Comparison of ENCODE assay signal across 1 cellular context in genomic region chr10:80598084-80598798, GRCh38.
A peak's percentile ranks its signal among the peaks of the same experiment; 100 is the strongest.
TF ChIP-seq lines count a peak whose summit lies in the region.

No MANE protein-coding gene starts in this region.

TF ChIP-seq in GM12878, 131 proteins besides CTCF, POLR2A, EP300 and RAD21 (continued from another document and continues in another):
- TF ChIP-seq, protein P1, sequence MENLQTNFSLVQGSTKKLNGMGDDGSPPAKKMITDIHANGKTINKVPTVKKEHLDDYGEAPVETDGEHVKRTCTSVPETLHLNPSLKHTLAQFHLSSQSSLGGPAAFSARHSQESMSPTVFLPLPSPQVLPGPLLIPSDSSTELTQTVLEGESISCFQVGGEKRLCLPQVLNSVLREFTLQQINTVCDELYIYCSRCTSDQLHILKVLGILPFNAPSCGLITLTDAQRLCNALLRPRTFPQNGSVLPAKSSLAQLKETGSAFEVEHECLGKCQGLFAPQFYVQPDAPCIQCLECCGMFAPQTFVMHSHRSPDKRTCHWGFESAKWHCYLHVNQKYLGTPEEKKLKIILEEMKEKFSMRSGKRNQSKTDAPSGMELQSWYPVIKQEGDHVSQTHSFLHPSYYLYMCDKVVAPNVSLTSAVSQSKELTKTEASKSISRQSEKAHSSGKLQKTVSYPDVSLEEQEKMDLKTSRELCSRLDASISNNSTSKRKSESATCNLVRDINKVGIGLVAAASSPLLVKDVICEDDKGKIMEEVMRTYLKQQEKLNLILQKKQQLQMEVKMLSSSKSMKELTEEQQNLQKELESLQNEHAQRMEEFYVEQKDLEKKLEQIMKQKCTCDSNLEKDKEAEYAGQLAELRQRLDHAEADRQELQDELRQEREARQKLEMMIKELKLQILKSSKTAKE (IDR thresholded peaks at IDR 0.05; ENCODE audit: low read depth, poor library complexity, severe bottlenecking), result peak; percentile 54
- TF ChIP-seq SMC3 (IDR thresholded peaks at IDR 0.05; ENCODE audit: borderline replicate concordance, low read length), result no peak
- TF ChIP-seq FOXM1 (IDR thresholded peaks at IDR 0.05; ENCODE audit: low read depth, low read length), result no peak
- TF ChIP-seq, protein P2, sequence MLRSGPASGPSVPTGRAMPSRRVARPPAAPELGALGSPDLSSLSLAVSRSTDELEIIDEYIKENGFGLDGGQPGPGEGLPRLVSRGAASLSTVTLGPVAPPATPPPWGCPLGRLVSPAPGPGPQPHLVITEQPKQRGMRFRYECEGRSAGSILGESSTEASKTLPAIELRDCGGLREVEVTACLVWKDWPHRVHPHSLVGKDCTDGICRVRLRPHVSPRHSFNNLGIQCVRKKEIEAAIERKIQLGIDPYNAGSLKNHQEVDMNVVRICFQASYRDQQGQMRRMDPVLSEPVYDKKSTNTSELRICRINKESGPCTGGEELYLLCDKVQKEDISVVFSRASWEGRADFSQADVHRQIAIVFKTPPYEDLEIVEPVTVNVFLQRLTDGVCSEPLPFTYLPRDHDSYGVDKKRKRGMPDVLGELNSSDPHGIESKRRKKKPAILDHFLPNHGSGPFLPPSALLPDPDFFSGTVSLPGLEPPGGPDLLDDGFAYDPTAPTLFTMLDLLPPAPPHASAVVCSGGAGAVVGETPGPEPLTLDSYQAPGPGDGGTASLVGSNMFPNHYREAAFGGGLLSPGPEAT (IDR thresholded peaks at IDR 0.05; ENCODE audit: low read depth), result peak; percentile 69
- no peak for TF ChIP-seq HDAC2 (IDR thresholded peaks at IDR 0.05)
- TF ChIP-seq CBFB (IDR thresholded peaks at IDR 0.05; ENCODE audit: low read depth), result peak; percentile 51; the same call in 1 of the 2 replicates
- TF ChIP-seq CUX1 (IDR thresholded peaks at IDR 0.05; ENCODE audit: insufficient replicate concordance, low read depth, low read length), result no peak
- TF ChIP-seq IKZF1 (conservative IDR thresholded peaks at IDR 0.05), result peak; percentile 80
- TF ChIP-seq ZNF207 (IDR thresholded peaks at IDR 0.05; ENCODE audit: borderline replicate concordance), result no peak
- no peak for TF ChIP-seq BRCA1 (IDR thresholded peaks at IDR 0.05; ENCODE audit: low read depth, low read length)
- no peak for TF ChIP-seq HDGF (IDR thresholded peaks at IDR 0.05)
- TF ChIP-seq ZBTB4 (CRISPR knock-in tag; IDR thresholded peaks at IDR 0.05), result no peak
- no peak for TF ChIP-seq SUPT20H (IDR thresholded peaks at IDR 0.05; ENCODE audit: borderline replicate concordance, control insufficient read depth, low read depth, low read length)
- TF ChIP-seq NR2F1 (conservative IDR thresholded peaks at IDR 0.05), result no peak
- TF ChIP-seq ELK1 (IDR thresholded peaks at IDR 0.05; ENCODE audit: low read depth, low read length), result no peak
- TF ChIP-seq MXI1 (IDR thresholded peaks at IDR 0.05; ENCODE audit: low read depth, low read length), result no peak
- no peak for TF ChIP-seq YBX1 (IDR thresholded peaks at IDR 0.05)
- TF ChIP-seq MLLT1 (IDR thresholded peaks at IDR 0.05), result 0 out of 2 replicates have a peak, but pooled peaks have one; percentile 18
- TF ChIP-seq, protein P3, sequence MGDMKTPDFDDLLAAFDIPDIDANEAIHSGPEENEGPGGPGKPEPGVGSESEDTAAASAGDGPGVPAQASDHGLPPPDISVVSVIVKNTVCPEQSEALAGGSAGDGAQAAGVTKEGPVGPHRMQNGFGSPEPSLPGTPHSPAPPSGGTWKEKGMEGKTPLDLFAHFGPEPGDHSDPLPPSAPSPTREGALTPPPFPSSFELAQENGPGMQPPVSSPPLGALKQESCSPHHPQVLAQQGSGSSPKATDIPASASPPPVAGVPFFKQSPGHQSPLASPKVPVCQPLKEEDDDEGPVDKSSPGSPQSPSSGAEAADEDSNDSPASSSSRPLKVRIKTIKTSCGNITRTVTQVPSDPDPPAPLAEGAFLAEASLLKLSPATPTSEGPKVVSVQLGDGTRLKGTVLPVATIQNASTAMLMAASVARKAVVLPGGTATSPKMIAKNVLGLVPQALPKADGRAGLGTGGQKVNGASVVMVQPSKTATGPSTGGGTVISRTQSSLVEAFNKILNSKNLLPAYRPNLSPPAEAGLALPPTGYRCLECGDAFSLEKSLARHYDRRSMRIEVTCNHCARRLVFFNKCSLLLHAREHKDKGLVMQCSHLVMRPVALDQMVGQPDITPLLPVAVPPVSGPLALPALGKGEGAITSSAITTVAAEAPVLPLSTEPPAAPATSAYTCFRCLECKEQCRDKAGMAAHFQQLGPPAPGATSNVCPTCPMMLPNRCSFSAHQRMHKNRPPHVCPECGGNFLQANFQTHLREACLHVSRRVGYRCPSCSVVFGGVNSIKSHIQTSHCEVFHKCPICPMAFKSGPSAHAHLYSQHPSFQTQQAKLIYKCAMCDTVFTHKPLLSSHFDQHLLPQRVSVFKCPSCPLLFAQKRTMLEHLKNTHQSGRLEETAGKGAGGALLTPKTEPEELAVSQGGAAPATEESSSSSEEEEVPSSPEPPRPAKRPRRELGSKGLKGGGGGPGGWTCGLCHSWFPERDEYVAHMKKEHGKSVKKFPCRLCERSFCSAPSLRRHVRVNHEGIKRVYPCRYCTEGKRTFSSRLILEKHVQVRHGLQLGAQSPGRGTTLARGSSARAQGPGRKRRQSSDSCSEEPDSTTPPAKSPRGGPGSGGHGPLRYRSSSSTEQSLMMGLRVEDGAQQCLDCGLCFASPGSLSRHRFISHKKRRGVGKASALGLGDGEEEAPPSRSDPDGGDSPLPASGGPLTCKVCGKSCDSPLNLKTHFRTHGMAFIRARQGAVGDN (IDR thresholded peaks at IDR 0.05), result peak; percentile 72
- TF ChIP-seq BHLHE40 (IDR thresholded peaks at IDR 0.05; ENCODE audit: borderline replicate concordance in 1 of 2, low read depth in 2 of 2, low read length in 1 of 2), result no peak
- TF ChIP-seq ATF3 (IDR thresholded peaks at IDR 0.05; ENCODE audit: borderline replicate concordance, extremely low read depth, low read depth, low read length), result no peak
- TF ChIP-seq MYB (IDR thresholded peaks at IDR 0.05; ENCODE audit: borderline replicate concordance, low read depth, low read length), result no peak
- no peak for TF ChIP-seq SREBF2 (IDR thresholded peaks at IDR 0.05; ENCODE audit: low read length)
- TF ChIP-seq SMARCA5 (IDR thresholded peaks at IDR 0.05), result peak; percentile 95
- no peak for TF ChIP-seq MEF2A (IDR thresholded peaks at IDR 0.05; ENCODE audit: insufficient read depth, low read depth, low read length)
- no peak for TF ChIP-seq CREB1 (IDR thresholded peaks at IDR 0.05; ENCODE audit: low read depth)
- 0 out of 2 replicates have a peak, but pooled peaks have one; percentile 28 for TF ChIP-seq JUNB (IDR thresholded peaks at IDR 0.05)
- TF ChIP-seq, protein P4, sequence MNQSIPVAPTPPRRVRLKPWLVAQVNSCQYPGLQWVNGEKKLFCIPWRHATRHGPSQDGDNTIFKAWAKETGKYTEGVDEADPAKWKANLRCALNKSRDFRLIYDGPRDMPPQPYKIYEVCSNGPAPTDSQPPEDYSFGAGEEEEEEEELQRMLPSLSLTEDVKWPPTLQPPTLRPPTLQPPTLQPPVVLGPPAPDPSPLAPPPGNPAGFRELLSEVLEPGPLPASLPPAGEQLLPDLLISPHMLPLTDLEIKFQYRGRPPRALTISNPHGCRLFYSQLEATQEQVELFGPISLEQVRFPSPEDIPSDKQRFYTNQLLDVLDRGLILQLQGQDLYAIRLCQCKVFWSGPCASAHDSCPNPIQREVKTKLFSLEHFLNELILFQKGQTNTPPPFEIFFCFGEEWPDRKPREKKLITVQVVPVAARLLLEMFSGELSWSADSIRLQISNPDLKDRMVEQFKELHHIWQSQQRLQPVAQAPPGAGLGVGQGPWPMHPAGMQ (IDR thresholded peaks at IDR 0.05; ENCODE audit: borderline replicate concordance), result no peak
- no peak for TF ChIP-seq ZNF24 (IDR thresholded peaks at IDR 0.05)
- no peak for TF ChIP-seq MAX (IDR thresholded peaks at IDR 0.05; ENCODE audit: low read depth, low read length)
- TF ChIP-seq CHD2 (IDR thresholded peaks at IDR 0.05; ENCODE audit: borderline replicate concordance, low read depth, low read length), result no peak
- no peak for TF ChIP-seq SMAD1 (IDR thresholded peaks at IDR 0.05; ENCODE audit: low read depth, partially characterized antibody)
- no peak for TF ChIP-seq ZNF274 (IDR thresholded peaks at IDR 0.05; ENCODE audit: insufficient read depth, insufficient read length)
- TF ChIP-seq, protein P5, sequence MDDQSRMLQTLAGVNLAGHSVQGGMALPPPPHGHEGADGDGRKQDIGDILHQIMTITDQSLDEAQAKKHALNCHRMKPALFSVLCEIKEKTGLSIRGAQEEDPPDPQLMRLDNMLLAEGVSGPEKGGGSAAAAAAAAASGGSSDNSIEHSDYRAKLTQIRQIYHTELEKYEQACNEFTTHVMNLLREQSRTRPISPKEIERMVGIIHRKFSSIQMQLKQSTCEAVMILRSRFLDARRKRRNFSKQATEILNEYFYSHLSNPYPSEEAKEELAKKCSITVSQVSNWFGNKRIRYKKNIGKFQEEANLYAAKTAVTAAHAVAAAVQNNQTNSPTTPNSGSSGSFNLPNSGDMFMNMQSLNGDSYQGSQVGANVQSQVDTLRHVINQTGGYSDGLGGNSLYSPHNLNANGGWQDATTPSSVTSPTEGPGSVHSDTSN (IDR thresholded peaks at IDR 0.05; ENCODE audit: insufficient replicate concordance, low read depth, low read length), result peak; percentile 15
- TF ChIP-seq PML (IDR thresholded peaks at IDR 0.05; ENCODE audit: low read length), result no peak
- TF ChIP-seq DPF2 (IDR thresholded peaks at IDR 0.05), result peak; percentile 75
